Comparison of ENCODE assay signal across 9 cellular contexts in genomic region chr10:119306514-119306951, GRCh38.
DNase-seq lines count a peak whose midpoint lies in the region; ATAC-seq and TF ChIP-seq lines count a peak whose summit lies in the region.
"Had no signal": no experiment of that assay in that cellular context is flagged by ENCODE, and none has a peak within 500 bp of the region (broad histone marks: within the 10 kb centered on the region; RNA-seq: fewer than 3 reads in every experiment).

No MANE protein-coding gene starts in this region.

- H3K9me3 Mint-ChIP-seq in activated naive CD8-positive, alpha-beta T cell treated with anti-CD3 and anti-CD28 coated beads for 36 hours, result no peaks in the 10 kb centered on the region

- no peaks in the 10 kb centered on the region for H3K27me3 ChIP-seq in mucosa of rectum (ENCODE audit: control insufficient read depth in 2 of 2, insufficient read depth in 2 of 2, low read length in 2 of 2)
- H3K27me3 ChIP-seq in thyroid gland, result no peaks in the 10 kb centered on the region

- 74 to 85% methylated on average over 5 to 7 of the region's 9 CpGs for WGBS in thyroid gland, 2 donors

- peaks cover 3% of the 10 kb centered on the region for H3K27me3 Mint-ChIP-seq in activated naive CD8-positive, alpha-beta T cell treated with anti-CD3 and anti-CD28 coated beads for 36 hours

- peak; percentile 66 for DNase-seq in DMS53 (lab: John Stamatoyannopoulos, UW)
- no peak for DNase-seq in DMS53 treated with DMSO at 0.1 percent for 48 hours (lab: John Stamatoyannopoulos, UW; ENCODE audit: unreplicated experiment)
- peak; percentile 79 for DNase-seq in activated naive CD8-positive, alpha-beta T cell treated with anti-CD3 and anti-CD28 coated beads for 36 hours
- DNase-seq in thyroid gland, result no peak
- DNase-seq in NCI-H2227 treated with DMSO at 0.1 percent for 48 hours (lab: John Stamatoyannopoulos, UW), result no peak

- H3K36me3 ChIP-seq in mucosa of rectum (ENCODE audit: control insufficient read depth in 2 of 2, insufficient read depth in 2 of 2, low read length in 2 of 2) (no peaks in the 10 kb centered on the region), thyroid gland (no peaks in the 10 kb centered on the region)

- peak overlapping the region; percentile 70 for H3K4me3 Mint-ChIP-seq in activated naive CD8-positive, alpha-beta T cell treated with anti-CD3 and anti-CD28 coated beads for 36 hours

- H3K27ac Mint-ChIP-seq in activated naive CD8-positive, alpha-beta T cell treated with anti-CD3 and anti-CD28 coated beads for 36 hours, result peak overlapping the region; percentile 100

- peak in 1 of 6 experiments; percentile 16 for TF ChIP-seq CTCF in thyroid gland (IDR thresholded peaks at IDR 0.05)

- H3K4me3 ChIP-seq in mucosa of rectum (ENCODE audit: low read length in 2 of 2) (peak overlapping the region in 1 of 2 donors; percentile 55), thyroid gland (replicated peaks in 1 of 3) (no peak overlapping the region)

- peak; percentile 76 for ATAC-seq in HG03064 (IDR thresholded peaks at IDR 0.05; ENCODE audit: low read depth, unreplicated experiment)
- ATAC-seq in SK-N-SH treated with all-trans-retinoic acid at 6 μM for 48 hours, result peak; percentile 29

- intact Hi-C loops in thyroid gland (cut with DNase I), result no loop called here

- H3K9me3 ChIP-seq in mucosa of rectum (ENCODE audit: control insufficient read depth in 2 of 2, low read length in 2 of 2), result no peaks in the 10 kb centered on the region
- H3K9me3 ChIP-seq in thyroid gland, result no peaks in the 10 kb centered on the region

- H3K9ac ChIP-seq in mucosa of rectum (ENCODE audit: low read depth in 1 of 2, low read length in 2 of 2), result peak overlapping the region; percentile 30 to 36

- no peak for TF ChIP-seq POLR2A in thyroid gland (IDR thresholded peaks at IDR 0.05)

- peaks cover 9% of the 10 kb centered on the region for H3K36me3 Mint-ChIP-seq in activated naive CD8-positive, alpha-beta T cell treated with anti-CD3 and anti-CD28 coated beads for 36 hours

- H3K4me1 Mint-ChIP-seq in activated naive CD8-positive, alpha-beta T cell treated with anti-CD3 and anti-CD28 coated beads for 36 hours, result peaks cover 61% of the 10 kb centered on the region

- H3K4me1 ChIP-seq in mucosa of rectum (ENCODE audit: control insufficient read depth in 2 of 2, insufficient read depth in 2 of 2, low read length in 2 of 2), result peaks cover 6 to 23% of the 10 kb centered on the region in 2 donors
- H3K4me1 ChIP-seq in thyroid gland, result peaks cover 14 to 72% of the 10 kb centered on the region in 2 donors

- peak overlapping the region; percentile 69 to 81 for H3K27ac ChIP-seq in mucosa of rectum (ENCODE audit: low read depth in 2 of 2, low read length in 2 of 2)
- H3K27ac ChIP-seq in thyroid gland, result peak overlapping the region in 2 of 3 donors; percentile 51 to 67
- H3K27ac ChIP-seq: 22Rv1 had no signal

TF ChIP-seq in SK-N-SH treated with all-trans-retinoic acid at 6 μM for 48 hours, 23 proteins besides CTCF, POLR2A, EP300 and RAD21:
- TF ChIP-seq PPARA (CRISPR knock-in tag; IDR thresholded peaks at IDR 0.05; ENCODE audit: borderline replicate concordance) (no peak), ZNF8 (CRISPR knock-in tag; IDR thresholded peaks at IDR 0.05) (no peak), ZNF70 (CRISPR knock-in tag; IDR thresholded peaks at IDR 0.05) (no peak), TCF4 (CRISPR knock-in tag; IDR thresholded peaks at IDR 0.05; ENCODE audit: borderline replicate concordance) (no peak), POU6F1 (CRISPR knock-in tag; IDR thresholded peaks at IDR 0.05; ENCODE audit: borderline replicate concordance, low read depth) (no peak), SNAI2 (CRISPR knock-in tag; IDR thresholded peaks at IDR 0.05) (no peak), TOX (CRISPR knock-in tag; IDR thresholded peaks at IDR 0.05; ENCODE audit: borderline replicate concordance) (no peak), CREB5 (CRISPR knock-in tag; IDR thresholded peaks at IDR 0.05; ENCODE audit: low read depth) (no peak), ESRRG (CRISPR knock-in tag; IDR thresholded peaks at IDR 0.05) (no peak), ARNTL (CRISPR knock-in tag; IDR thresholded peaks at IDR 0.05; ENCODE audit: borderline replicate concordance, low read depth) (no peak), BACH2 (CRISPR knock-in tag; IDR thresholded peaks at IDR 0.05; ENCODE audit: borderline replicate concordance) (no peak), GLIS3 (CRISPR knock-in tag; IDR thresholded peaks at IDR 0.05) (no peak), RARB (CRISPR knock-in tag; IDR thresholded peaks at IDR 0.05) (no peak), TSHZ2 (CRISPR knock-in tag; IDR thresholded peaks at IDR 0.05) (no peak), ZNF565 (CRISPR knock-in tag; conservative IDR thresholded peaks at IDR 0.05; ENCODE audit: low read depth) (no peak), ZFP30 (CRISPR knock-in tag; IDR thresholded peaks at IDR 0.05) (no peak), ISL1 (CRISPR knock-in tag; IDR thresholded peaks at IDR 0.05) (no peak), ZFP3 (CRISPR knock-in tag; IDR thresholded peaks at IDR 0.05) (no peak), ZC3H10 (CRISPR knock-in tag; IDR thresholded peaks at IDR 0.05) (no peak), PATZ1 (CRISPR knock-in tag; IDR thresholded peaks at IDR 0.05; ENCODE audit: borderline replicate concordance) (no peak)

Comparison
In these comparisons a context has a peak if more than half of its experiments do, and no peak if none do; other contexts are left out.
1. DNase-seq: peak in DMS53 (single experiment) and activated naive CD8-positive, alpha-beta T cell treated with anti-CD3 and anti-CD28 coated beads for 36 hours (single experiment); none in DMS53 treated with DMSO at 0.1 percent for 48 hours (single experiment), thyroid gland (0 of 2) and NCI-H2227 treated with DMSO at 0.1 percent for 48 hours (single experiment).